ENCODE assay signal across 8 cellular contexts in the genomic region with DNA sequence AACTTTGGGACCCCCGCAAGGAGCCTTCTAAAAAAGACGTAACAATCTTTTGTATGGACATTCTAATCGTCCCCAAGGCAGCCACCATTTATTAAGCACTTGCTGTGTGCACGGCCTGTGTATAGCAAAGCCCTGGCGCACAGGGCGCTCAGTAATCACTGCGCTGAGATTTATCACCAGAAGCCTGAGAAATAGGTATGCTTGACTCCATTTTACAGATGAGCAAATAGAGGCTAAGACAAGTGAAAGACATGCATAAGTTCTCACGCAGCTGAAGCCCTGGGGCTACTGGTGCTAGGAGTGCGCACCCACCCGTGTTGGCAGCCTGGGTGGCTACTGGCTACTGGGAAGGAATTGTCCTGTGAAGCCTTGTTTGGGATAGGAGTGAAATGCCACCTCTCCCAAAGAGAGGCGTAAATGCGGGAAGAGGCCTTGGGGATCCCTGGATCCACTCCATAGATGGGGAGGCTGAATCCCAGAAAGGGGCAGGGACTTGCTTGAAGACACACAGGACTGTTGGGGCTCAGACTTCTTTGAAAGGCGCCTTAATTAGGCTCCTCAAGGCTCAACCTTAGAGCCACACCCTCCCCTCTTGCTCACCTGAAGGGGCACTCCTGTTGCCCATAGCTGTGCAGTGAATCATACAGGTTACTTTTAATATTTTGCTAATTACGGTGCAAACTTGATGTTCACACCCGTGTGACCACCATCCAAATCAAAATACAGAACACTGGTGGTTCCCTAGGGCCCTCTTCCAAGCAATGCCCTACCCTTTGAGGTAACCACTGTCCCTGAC. TPM values are rescaled to one million over a fixed set of nuclear protein-coding genes. Genes with fewer than 3 reads are reported as not detected.
A peak's percentile ranks its signal among the peaks of the same experiment; 100 is the strongest.
DNase-seq lines count a peak whose midpoint lies in the region; ATAC-seq, FAIRE-seq and TF ChIP-seq lines count a peak whose summit lies in the region.

No MANE protein-coding gene starts in this region.

- no peak for DNase-seq in activated naive CD4-positive, alpha-beta T cell treated with anti-CD3 and anti-CD28 coated beads, Interleukin-2, amount 10 ng/mL, durations not matched to agents 7 days and 5 days
- no peak for DNase-seq in activated naive CD4-positive, alpha-beta T cell treated with Interleukin-2 at 50 U/mL for 16 hours
- DNase-seq in WERI-Rb-1 (no peak), left ventricle myocardium superior (no peak), smooth muscle cell (lab: John Stamatoyannopoulos, UW; ENCODE audit: unreplicated experiment) (no peak), HPDE6-E6E7 (ENCODE audit: extremely low spot score) (no peak), H54 (ENCODE audit: insufficient read length, low spot score) (no peak)
- DNase-seq in activated CD4-positive, alpha-beta T cell treated with anti-CD3 and anti-CD28 coated beads, Interleukin-2, amount 50 U/mL, for 48 hours: no peak

- peak overlapping the region; percentile 66 for H3K4me3 ChIP-seq in WERI-Rb-1 (ENCODE audit: low read depth, low read length)
- H3K4me3 ChIP-seq in smooth muscle cell: peak overlapping the region; percentile 55

- H3K4me1 Mint-ChIP-seq in activated naive CD4-positive, alpha-beta T cell treated with anti-CD3 and anti-CD28 coated beads, Interleukin-2, amount 10 ng/mL, durations not matched to agents 7 days and 5 days: peaks cover 33% of the 10 kb centered on the region

- no peaks in the 10 kb centered on the region for H3K27me3 ChIP-seq in WERI-Rb-1 (ENCODE audit: insufficient read depth, low read depth, severe bottlenecking)
- H3K27me3 ChIP-seq in smooth muscle cell (ENCODE audit: low read depth): no peaks in the 10 kb centered on the region

- ATAC-seq in left ventricle myocardium superior: peak; percentile 9

- H3K27ac Mint-ChIP-seq in activated naive CD4-positive, alpha-beta T cell treated with anti-CD3 and anti-CD28 coated beads, Interleukin-2, amount 10 ng/mL, durations not matched to agents 7 days and 5 days: peak overlapping the region; percentile 86

- H3K27ac ChIP-seq in WERI-Rb-1: no peak overlapping the region
- H3K27ac ChIP-seq in smooth muscle cell (ENCODE audit: low read depth): peak overlapping the region; percentile 1

- H3K4me1 ChIP-seq in smooth muscle cell (ENCODE audit: low read depth): peaks cover 2% of the 10 kb centered on the region

- H3F3A ChIP-seq in smooth muscle cell (ENCODE audit: low read depth): no peaks in the 10 kb centered on the region

- H3K9me3 ChIP-seq in WERI-Rb-1 (ENCODE audit: severe bottlenecking): no peaks in the 10 kb centered on the region
- no peaks in the 10 kb centered on the region for H3K9me3 ChIP-seq in smooth muscle cell (replicated peaks; ENCODE audit: low read depth)

- H3K36me3 ChIP-seq in WERI-Rb-1 (no peaks in the 10 kb centered on the region), smooth muscle cell (ENCODE audit: low read depth) (no peaks in the 10 kb centered on the region)

- peaks cover 29% of the 10 kb centered on the region for H4K20me1 ChIP-seq in smooth muscle cell (ENCODE audit: low read depth)

- H3K9ac ChIP-seq in smooth muscle cell (ENCODE audit: low read depth): peak overlapping the region; percentile 42

- H3K4me2 ChIP-seq in smooth muscle cell: peak overlapping the region; percentile 83

- H3K36me3 Mint-ChIP-seq in activated naive CD4-positive, alpha-beta T cell treated with anti-CD3 and anti-CD28 coated beads, Interleukin-2, amount 10 ng/mL, durations not matched to agents 7 days and 5 days: no peaks in the 10 kb centered on the region

- H3K79me2 ChIP-seq in smooth muscle cell (ENCODE audit: low read depth): no peaks in the 10 kb centered on the region

- no peaks in the 10 kb centered on the region for H3K9me3 Mint-ChIP-seq in activated naive CD4-positive, alpha-beta T cell treated with anti-CD3 and anti-CD28 coated beads, Interleukin-2, amount 10 ng/mL, durations not matched to agents 7 days and 5 days

- peak overlapping the region; percentile 82 for H3K4me3 Mint-ChIP-seq in activated naive CD4-positive, alpha-beta T cell treated with anti-CD3 and anti-CD28 coated beads, Interleukin-2, amount 10 ng/mL, durations not matched to agents 7 days and 5 days

- CTCF ChIA-PET in activated naive CD4-positive, alpha-beta T cell treated with anti-CD3 and anti-CD28 coated beads, Interleukin-2, amount 10 ng/mL, durations not matched to agents 7 days and 5 days (lab: Charles Lee): no interaction called here

- TF ChIP-seq POLR2A in H54 (IDR thresholded peaks at IDR 0.05; ENCODE audit: low read depth, low read length): no peak

- FAIRE-seq in H54 (lab: Jason Lieb, UNC): no peak

- intact Hi-C loops in left ventricle myocardium superior (cut with micrococcal nuclease): no loop called here

- H3K27me3 Mint-ChIP-seq in activated naive CD4-positive, alpha-beta T cell treated with anti-CD3 and anti-CD28 coated beads, Interleukin-2, amount 10 ng/mL, durations not matched to agents 7 days and 5 days: peaks cover 33% of the 10 kb centered on the region

- peak overlapping the region; percentile 84 for H2AFZ ChIP-seq in smooth muscle cell (ENCODE audit: low read depth)

- WGBS in smooth muscle cell (ENCODE audit: low lambda C conversion rate): 53% methylated on average over 15 of the region's 15 CpGs

- TF ChIP-seq CTCF in WERI-Rb-1 (IDR thresholded peaks at IDR 0.05; ENCODE audit: low read depth, low read length): no peak
- no peak for TF ChIP-seq CTCF in smooth muscle cell (IDR thresholded peaks at IDR 0.05; ENCODE audit: borderline replicate concordance, insufficient read depth, poor library complexity, severe bottlenecking)

RNA-seq across cellular contexts. Expression of a gene that starts 0.6 kb away (rescaled TPM):
- total RNA-seq in left ventricle myocardium superior: 22.1 TPM
- total RNA-seq in smooth muscle cell: 2.2 and 3.4 TPM in 2 replicates
- polyA plus RNA-seq in smooth muscle cell: 2.7 and 4.3 TPM in 2 replicates

RNA-seq across cellular contexts. Expression of a gene that starts 30.7 kb away (rescaled TPM):
- total RNA-seq in left ventricle myocardium superior: 38.6 TPM
- total RNA-seq in smooth muscle cell: 14.2 and 14.8 TPM in 2 replicates
- polyA plus RNA-seq in smooth muscle cell: 53.8 and 58.4 TPM in 2 replicates

RNA-seq across cellular contexts. Expression of a gene that starts 39.9 kb away (rescaled TPM):
- total RNA-seq in left ventricle myocardium superior (31.5 TPM), smooth muscle cell (23.1 and 24.0 TPM in 2 replicates)
- polyA plus RNA-seq in smooth muscle cell: 80.3 and 95.4 TPM in 2 replicates
